17 cellular contexts compared by ENCODE assay signal in the genomic region with DNA sequence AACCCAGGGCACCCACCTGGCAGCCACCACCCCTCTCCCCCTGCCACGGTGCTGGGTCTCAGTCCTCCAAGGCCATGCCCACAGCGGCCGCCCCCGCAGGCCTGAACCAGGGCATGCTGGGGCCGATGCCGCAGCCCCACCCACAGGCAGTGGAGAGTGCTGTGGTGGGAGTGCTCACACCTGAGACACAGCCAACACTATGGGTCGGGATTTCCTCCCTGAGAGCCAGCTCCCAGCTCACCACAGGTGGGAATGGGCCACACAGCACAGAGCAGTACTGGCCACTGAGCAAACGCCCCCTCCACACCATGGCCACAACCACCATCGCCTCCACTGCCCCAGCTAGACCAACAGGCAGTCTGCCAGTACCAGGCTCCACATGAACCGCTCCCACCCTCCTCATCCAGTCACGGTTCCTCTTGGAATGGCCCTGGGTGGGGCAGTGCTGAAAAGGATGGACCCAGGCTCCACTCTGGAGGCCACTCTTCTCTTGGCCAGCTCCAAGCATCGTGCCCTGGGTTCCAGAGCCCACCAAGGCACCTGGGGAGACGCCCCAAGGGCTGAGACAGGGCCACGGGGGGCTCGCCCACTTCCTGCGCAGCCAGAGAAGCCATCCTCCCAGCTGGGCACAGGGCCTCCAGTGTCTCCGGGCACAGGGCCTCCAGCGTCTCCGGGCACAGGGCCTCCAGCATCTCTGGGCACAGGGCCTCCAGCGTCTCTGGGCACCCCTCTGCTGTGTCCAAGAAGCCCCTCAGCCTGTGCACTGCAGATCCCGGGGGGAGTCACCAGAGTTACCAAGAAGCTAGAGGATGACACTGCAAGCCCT. TPM values are rescaled to one million over a fixed set of nuclear protein-coding genes. Genes with fewer than 3 reads are reported as not detected.
A peak's percentile ranks its signal among the peaks of the same experiment; 100 is the strongest.
DNase-seq lines count a peak whose midpoint lies in the region; ATAC-seq, FAIRE-seq and TF ChIP-seq lines count a peak whose summit lies in the region.
"Had no signal": no experiment of that assay in that cellular context is flagged by ENCODE, and none has a peak within 500 bp of the region (broad histone marks: within the 10 kb centered on the region; RNA-seq: fewer than 3 reads in every experiment).

No MANE protein-coding gene starts in this region.

- no peak for FAIRE-seq in GM12878 (lab: Jason Lieb, UNC)
- FAIRE-seq: GM19239 had no signal

- in situ Hi-C loops in GM12878 (cut with MboI) = no loop called here

- TF ChIP-seq POLR2A in GM12878 (IDR thresholded peaks at IDR 0.05; ENCODE audit: low read depth, low read length) (0 out of 2 replicates have a peak, but pooled peaks have one; percentile 31), sigmoid colon (IDR thresholded peaks at IDR 0.05) (no peak)

- H3K4me1 ChIP-seq in GM12878 (ENCODE audit: control insufficient read depth, insufficient read depth, low read length) = no peaks in the 10 kb centered on the region
- H3K4me1 ChIP-seq in lower lobe of right lung = no peaks in the 10 kb centered on the region
- H3K4me1 ChIP-seq in sigmoid colon = peaks cover 0 to 24% (median 15%) of the 10 kb centered on the region in 4 donors
- H3K4me1 ChIP-seq: HAP-1 had no signal

- SMC1A ChIA-PET in GM12878 (lab: Charles Lee; ENCODE audit: uncharacterized antibody, unreplicated experiment) = no interaction called here

- H3K27ac ChIP-seq in GM12878 (ENCODE audit: control insufficient read depth, insufficient read depth) = no peak overlapping the region
- H3K27ac ChIP-seq in lower lobe of right lung = no peak overlapping the region
- peak overlapping the region in 3 of 4 donors; percentile 21 to 38 (median 22) for H3K27ac ChIP-seq in sigmoid colon

- H3K36me3 Mint-ChIP-seq in glutamatergic neuron (ENCODE audit: unreplicated experiment) = peaks cover under 1% of the 10 kb centered on the region

- H3K4me3 ChIP-seq in GM12878 (no peak overlapping the region), lower lobe of right lung (no peak overlapping the region), sigmoid colon (no peak overlapping the region)
- H3K4me3 ChIP-seq: HAP-1 had no signal

- no TSS peak for BruUV-seq in GM12878 (replicated peaks; lab: Mats Ljungman, UMichigan)

- no peak for ATAC-seq in GM12878
- ATAC-seq in lower lobe of right lung = no peak

- no peak overlapping the region for H3K9ac ChIP-seq in GM12878 (ENCODE audit: control insufficient read depth, insufficient read depth, low read length)

- TF ChIP-seq RAD21 in GM12878 (IDR thresholded peaks at IDR 0.05; ENCODE audit: insufficient read depth, low read depth, low read length) = no peak

- TF ChIP-seq EP300 in GM12878 (IDR thresholded peaks at IDR 0.05; ENCODE audit: borderline replicate concordance in 1 of 2, control insufficient read depth in 1 of 2, low read depth in 2 of 2, low read length in 2 of 2) (no peak), sigmoid colon (IDR thresholded peaks at IDR 0.05) (no peak)

- CTCF ChIA-PET in GM12878 (lab: Yijun Ruan, JAX) = no interaction called here

- H3K36me3 ChIP-seq in GM12878 (ENCODE audit: control insufficient read depth in 2 of 2, insufficient read depth in 2 of 2, low read length in 1 of 2) (peaks cover 0 to 3% of the 10 kb centered on the region in 2 experiments; a peak in 2 of 4 replicates), lower lobe of right lung (peaks cover 95% of the 10 kb centered on the region), sigmoid colon (peaks cover 40 to 94% (median 67%) of the 10 kb centered on the region in 4 donors)
- H3K36me3 ChIP-seq: HAP-1 had no signal

- H3K9me3 ChIP-seq in GM12878 (replicated peaks; ENCODE audit: control insufficient read depth, insufficient read depth, low read length) (no peaks in the 10 kb centered on the region), lower lobe of right lung (no peaks in the 10 kb centered on the region), sigmoid colon (no peaks in the 10 kb centered on the region)
- H3K9me3 ChIP-seq: HAP-1 had no signal

- no peak overlapping the region for H3K27ac Mint-ChIP-seq in glutamatergic neuron (ENCODE audit: unreplicated experiment)
- H3K27ac Mint-ChIP-seq: CD4-positive, alpha-beta T cell had no signal

- H3K27me3 Mint-ChIP-seq in glutamatergic neuron (ENCODE audit: unreplicated experiment) = peaks cover 7% of the 10 kb centered on the region
- H3K27me3 Mint-ChIP-seq: CD4-positive, alpha-beta T cell had no signal

- POLR2A ChIA-PET in GM12878 (lab: Charles Lee) = no interaction called here

- DNase-seq in GM12878 (ENCODE audit: low read depth, low spot score) (no peak), glutamatergic neuron (peak; percentile 11), lower lobe of right lung (peak; percentile 28), sigmoid colon (peak; percentile 65), GM10266 (ENCODE audit: extremely low spot score) (no peak), KG1 (lab: John Stamatoyannopoulos, UW) (no peak), NCI-H82 (lab: John Stamatoyannopoulos, UW) (no peak), amniotic stem cell (lab: John Stamatoyannopoulos, UW) (no peak)
- DNase-seq: DMS53, Kasumi-1, NCI-H187 treated with DMSO at 0.1 percent for 48 hours, NCI-H345, NCI-H526, SIG-M5 had no signal

- intact Hi-C loops in GM12878 (cut with micrococcal nuclease; ENCODE audit: unreplicated experiment) = no loop called here
- intact Hi-C loops in lower lobe of right lung (cut with DNase I) = no loop called here
- intact Hi-C loops in sigmoid colon (cut with DNase I) = no loop called here

- H2AFZ ChIP-seq in GM12878 (ENCODE audit: control insufficient read depth, low read depth, low read length) = no peak overlapping the region

- 78% methylated on average over 15 of the region's 21 CpGs for WGBS in GM12878 (ENCODE audit: insufficient coverage, insufficient replicate concordance, low lambda C conversion rate, missing lambda C conversion rate)
- 91 to 95% methylated on average over 21 of the region's 21 CpGs for WGBS in sigmoid colon, 2 donors

- RAD21 ChIA-PET in GM12878 (lab: Charles Lee; ENCODE audit: unreplicated experiment) = no interaction called here

- no peak overlapping the region for H3K4me3 Mint-ChIP-seq in glutamatergic neuron (ENCODE audit: unreplicated experiment)
- H3K4me3 Mint-ChIP-seq: CD4-positive, alpha-beta T cell had no signal

- TF ChIP-seq CTCF in GM12878 (IDR thresholded peaks at IDR 0.05 in 2 of 3, conservative IDR thresholded peaks at IDR 0.05 in 1 of 3; ENCODE audit: control insufficient read depth in 2 of 3, extremely low read depth in 1 of 3, insufficient read depth in 1 of 3, low read depth in 3 of 3, low read length in 3 of 3) (no peak), glutamatergic neuron (IDR thresholded peaks at IDR 0.05; ENCODE audit: partially characterized antibody, unreplicated experiment) (no peak), lower lobe of right lung (IDR thresholded peaks at IDR 0.05) (no peak), sigmoid colon (IDR thresholded peaks at IDR 0.05) (no peak), GM10266 (IDR thresholded peaks at IDR 0.05; ENCODE audit: control insufficient read depth, insufficient read depth, low read depth, missing control alignments) (no peak)

- no peaks in the 10 kb centered on the region for H4K20me1 ChIP-seq in GM12878 (ENCODE audit: control insufficient read depth, insufficient read depth)

- H3K27me3 ChIP-seq in GM12878 (replicated peaks in 1 of 2; ENCODE audit: control insufficient read depth in 2 of 2, insufficient read depth in 2 of 2, low read length in 1 of 2) = no peaks in the 10 kb centered on the region
- no peaks in the 10 kb centered on the region for H3K27me3 ChIP-seq in lower lobe of right lung (ENCODE audit: low read depth)
- H3K27me3 ChIP-seq in sigmoid colon = no peaks in the 10 kb centered on the region

- no peaks in the 10 kb centered on the region for H3K79me2 ChIP-seq in GM12878 (ENCODE audit: control insufficient read depth, insufficient read depth, low read length)

- peaks cover 5% of the 10 kb centered on the region for H3K9me3 Mint-ChIP-seq in glutamatergic neuron (ENCODE audit: unreplicated experiment)
- H3K9me3 Mint-ChIP-seq: CD4-positive, alpha-beta T cell had no signal

- peaks cover 2% of the 10 kb centered on the region for H3K4me1 Mint-ChIP-seq in glutamatergic neuron (ENCODE audit: low read depth, unreplicated experiment)

- H3K4me2 ChIP-seq in GM12878 (ENCODE audit: control insufficient read depth, insufficient read depth) = no peak overlapping the region

TF ChIP-seq in GM12878, 131 proteins besides CTCF, POLR2A, EP300 and RAD21 (continues in another document):
- TF ChIP-seq SREBF2 (IDR thresholded peaks at IDR 0.05; ENCODE audit: low read length) = no peak
- no peak for TF ChIP-seq NFIC (IDR thresholded peaks at IDR 0.05; ENCODE audit: low read depth, low read length)

RNA-seq across cellular contexts. Expression of a gene that starts 14.2 kb away (rescaled TPM):
- total RNA-seq in GM12878 (2013; cell fraction: nucleolus; rRNA removed) = 18.9 and 20.5 TPM in 2 replicates
- total RNA-seq in GM12878 (2014; rRNA removed) (12.2 and 12.9 TPM in 2 replicates), GM12878 (2014; rRNA removed; fragmentation: Illumina TruSeq; extraction: Trizol) (13.5 and 13.9 TPM in 2 replicates), GM12878 (2021) (15.1 and 17.3 TPM in 2 replicates), glutamatergic neuron (ENCODE audit: unreplicated experiment) (29.0 TPM), lower lobe of right lung (50.4 TPM), sigmoid colon (10 to 100 TPM; 68.6 to 88.9 (median 71.5) TPM)
- 5.9 TPM for polyA plus RNA-seq in GM12878 (2011; ENCODE audit: low read depth)
- polyA plus RNA-seq in GM12878 (2011; rRNA removed) (21.8 and 34.6 TPM in 2 replicates), GM12878 (2014; fragmentation: Illumina TruSeq; extraction: Trizol) (12.6 and 21.1 TPM in 2 replicates), GM12878 (2014; fragmentation: Nextera tagmentation; extraction: Ambion mirVana) (under 1 TPM; 0.10 to 0.49 TPM), GM12878 (2014; rRNA removed) (19.1 and 21.9 TPM in 2 replicates), GM12878 (2016; fragmentation: Nextera tagmentation; extraction: Ambion mirVana) (10 to 100 TPM; 15.8 to 17.6 TPM), sigmoid colon (10 to 100 TPM; 46.2 to 55.0 (median 53.5) TPM)
- polyA plus RNA-seq in GM12878 (2011; cell fraction: cytosol; rRNA removed) = 50.0 and 55.6 TPM in 2 replicates
- polyA plus RNA-seq in GM12878 (2011; cell fraction: nucleus; rRNA removed) = 52.1 and 59.3 TPM in 2 replicates
- polyA plus RNA-seq in GM12878 (2012) = 20.1 and 22.8 TPM in 2 replicates
- 30.4 and 31.2 TPM in 2 replicates for polyA minus RNA-seq in GM12878 (2011; rRNA and poly(A)+ RNA removed)
- polyA minus RNA-seq in GM12878 (2011; cell fraction: cytosol; rRNA and poly(A)+ RNA removed) = 8.6 and 9.0 TPM in 2 replicates
- polyA minus RNA-seq in GM12878 (2011; cell fraction: nucleus; rRNA and poly(A)+ RNA removed) = 11.4 and 19.9 TPM in 2 replicates

Comparison
In these comparisons a context has a peak if more than half of its experiments do, and no peak if none do; other contexts are left out.
1. DNase-seq: peak in glutamatergic neuron (single experiment), lower lobe of right lung (single experiment) and sigmoid colon (single experiment); none in GM12878 (single experiment), GM10266 (single experiment), KG1 (single experiment), NCI-H82 (single experiment) and amniotic stem cell (single experiment).
2. H3K27ac ChIP-seq: peak in sigmoid colon (3 of 4); none in GM12878 (single experiment) and lower lobe of right lung (single experiment).